8 cellular contexts compared by ENCODE assay signal in genomic region chr19:11924886-11925583, GRCh38. TPM values are rescaled to one million over a fixed set of nuclear protein-coding genes. Genes with fewer than 3 reads are reported as not detected.
DNase-seq lines count a peak whose midpoint lies in the region; ATAC-seq and TF ChIP-seq lines count a peak whose summit lies in the region.

Gene ZNF700, plus strand, starts transcription at chr19:11925107. Its CDS starts 104 bp downstream, at chr19:11925211.

- peak within 1 kb of the TSS; percentile 97 for H3K4me3 Mint-ChIP-seq in natural killer cell

- H3K27ac Mint-ChIP-seq in natural killer cell: peak within 1 kb of the TSS; percentile 97 to 99

- H3K9me2 ChIP-seq in Loucy (replicated peaks; ENCODE audit: low read depth, low read length): no peaks in the 10 kb centered on the region

- peak; percentile 88 to 96 (median 91) for ATAC-seq in natural killer cell

- peak within 1 kb of the TSS; percentile 89 for H2AFZ ChIP-seq in Loucy (ENCODE audit: low read length)

- peaks cover 2% of the 10 kb centered on the region; the same call in 1 of the 2 replicates for H3F3A ChIP-seq in Loucy (ENCODE audit: low read depth)

- H4K20me1 ChIP-seq in Loucy (ENCODE audit: insufficient read depth, low read length, poor library complexity, severe bottlenecking): peaks cover 5% of the 10 kb centered on the region

- H3K9me3 ChIP-seq in Loucy (ENCODE audit: insufficient read depth, low read depth, low read length): no peaks in the 10 kb centered on the region

- H3K4me1 Mint-ChIP-seq in natural killer cell: peaks cover 50 to 54% of the 10 kb centered on the region in 2 donors

- TF ChIP-seq CTCF in Loucy (conservative IDR thresholded peaks at IDR 0.05; ENCODE audit: low read length) (no peak), natural killer cell (IDR thresholded peaks at IDR 0.05) (no peak)

- no peaks in the 10 kb centered on the region for H3K36me3 Mint-ChIP-seq in natural killer cell

- H3K4me3 ChIP-seq in H7 (ENCODE audit: insufficient read depth, low read depth, low read length) (peak within 1 kb of the TSS; percentile 62; the same call in 1 of the 2 replicates), Loucy (ENCODE audit: low read length, poor library complexity, severe bottlenecking) (peak within 1 kb of the TSS; percentile 94)

- DNase-seq in ELR (ENCODE audit: low read depth): peak; percentile 95
- peak; percentile 97 for DNase-seq in H7
- peak; percentile 85 for DNase-seq in activated T-helper 9 cell treated with anti-CD3 and anti-CD28 coated beads, Interleukin-2, amount 50 U/mL, for 16 hours (ENCODE audit: low read depth)
- DNase-seq in fibroblast of peridontal ligament (ENCODE audit: extremely low read depth): peak; percentile 87
- DNase-seq in natural killer cell: peak; percentile 85
- peak; percentile 81 to 92 (median 88) for DNase-seq in stimulated activated naive CD4-positive, alpha-beta T cell (lab: John Stamatoyannopoulos, UW)

- H3K4me2 ChIP-seq in Loucy (ENCODE audit: low read depth, low read length, poor library complexity, severe bottlenecking): peak within 1 kb of the TSS; percentile 87

- H3K4me1 ChIP-seq in Loucy (ENCODE audit: insufficient read depth, low read length, poor library complexity, severe bottlenecking): peaks cover 12% of the 10 kb centered on the region

- no peaks in the 10 kb centered on the region; the same call in 1 of the 2 replicates for H3K36me3 ChIP-seq in H7 (replicated peaks; ENCODE audit: control insufficient read depth, insufficient read depth, low read length)
- no peaks in the 10 kb centered on the region for H3K36me3 ChIP-seq in Loucy (ENCODE audit: insufficient read depth, low read length)

- intact Hi-C loops in natural killer cell (cut with micrococcal nuclease): loop anchor here (1.0 to 5.0 kb wide), 6 partner anchors 39 to 422 kb away; partner anchors contain the start of gene ZNF491

- peak within 1 kb of the TSS; percentile 95 for H3K9ac ChIP-seq in Loucy (ENCODE audit: low read depth, low read length, poor library complexity, severe bottlenecking)

- H3K79me2 ChIP-seq in Loucy (ENCODE audit: insufficient read depth, low read length): peaks cover 48% of the 10 kb centered on the region

- H3K9me3 Mint-ChIP-seq in natural killer cell: no peaks in the 10 kb centered on the region

- no peaks in the 10 kb centered on the region for H3K27me3 ChIP-seq in H7 (ENCODE audit: control insufficient read depth, insufficient read depth, low read length)
- H3K27me3 ChIP-seq in Loucy (ENCODE audit: insufficient read depth, low read length, poor library complexity, severe bottlenecking): no peaks in the 10 kb centered on the region

- TF ChIP-seq POLR2A in Raji (IDR thresholded peaks at IDR 0.05; ENCODE audit: insufficient read depth, low read depth, low read length): peak; percentile 83

- H3K27me3 Mint-ChIP-seq in natural killer cell (ENCODE audit: low read depth in 2 of 2): peaks cover 0 to 4% of the 10 kb centered on the region in 2 donors

RNA-seq across cellular contexts. Expression of gene ZNF700, which starts in this region (rescaled TPM):
- total RNA-seq in H7 (2014; rRNA removed; shearing (Covaris generic)): 0.03 and 0.41 TPM in 2 replicates
- total RNA-seq in natural killer cell: 10 to 100 TPM; 25.1 to 30.1 (median 26.4) TPM

Comparison
In these comparisons a context has a peak if more than half of its experiments do, and no peak if none do; other contexts are left out.
1. Peak in every context shown above with its lines: DNase-seq, ATAC-seq and H3K4me3 ChIP-seq.
2. RNA of gene ZNF700 (total RNA-seq): 25.1 to 30.1 TPM in natural killer cell; 0.03 to 0.41 TPM in H7; every median in the first group is over 10 times any median in the second.
3. Peak in DNase-seq and H3K4me3 ChIP-seq in H7; RNA of the gene not detected or under 1 TPM.